In the genomic region with DNA sequence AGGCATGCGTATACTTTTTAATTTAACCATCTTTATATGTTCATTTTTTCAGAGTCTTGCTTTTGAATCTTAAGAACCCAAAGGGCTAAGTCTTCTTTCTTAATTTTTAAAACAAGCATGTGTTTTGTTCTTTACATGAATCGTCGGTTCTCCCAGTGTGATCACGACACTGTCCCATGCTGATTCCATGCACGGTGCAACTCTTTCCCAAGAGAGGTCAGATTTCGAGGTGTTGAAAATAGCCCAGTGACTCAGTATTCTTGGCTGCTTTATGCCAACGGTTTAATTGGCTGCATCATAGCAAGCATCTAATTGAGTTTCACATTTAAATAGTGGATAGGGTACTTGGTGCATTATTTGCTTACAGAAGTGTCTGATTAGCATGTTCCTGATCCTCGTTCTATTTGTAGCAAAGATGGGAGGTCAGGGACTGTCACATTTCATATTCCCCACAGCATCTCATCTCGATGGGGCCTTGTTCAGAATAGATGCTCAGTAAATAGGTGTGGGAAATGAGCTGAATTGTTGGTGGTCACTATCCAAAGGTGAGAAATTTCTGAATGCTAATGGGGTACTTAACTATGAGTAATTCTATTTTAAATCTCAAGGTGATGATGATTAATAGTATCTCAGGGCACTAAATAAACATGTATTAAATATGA, we compare ENCODE assay signal across 13 cellular contexts. TPM values are rescaled to one million over a fixed set of nuclear protein-coding genes. Genes with fewer than 3 reads are reported as not detected.
DNase-seq lines count a peak whose midpoint lies in the region; ATAC-seq and TF ChIP-seq lines count a peak whose summit lies in the region.
"Had no signal": no experiment of that assay in that cellular context is flagged by ENCODE, and none has a peak within 500 bp of the region (broad histone marks: within the 10 kb centered on the region; RNA-seq: fewer than 3 reads in every experiment).

No MANE protein-coding gene starts in this region.

- TF ChIP-seq CTCF in body of pancreas (IDR thresholded peaks at IDR 0.05) (no peak), heart left ventricle (IDR thresholded peaks at IDR 0.05) (no peak), gastrocnemius medialis (IDR thresholded peaks at IDR 0.05 in 4 of 5, conservative IDR thresholded peaks at IDR 0.05 in 1 of 5) (no peak)

- H3K27me3 ChIP-seq in body of pancreas (no peaks in the 10 kb centered on the region), heart left ventricle (peaks cover 0 to 33% (median 0%) of the 10 kb centered on the region in 9 donors), gastrocnemius medialis (no peaks in the 10 kb centered on the region), MG63 (peaks cover 4% of the 10 kb centered on the region; the same call in 1 of the 2 replicates)

- no peak for TF ChIP-seq POLR2A in body of pancreas (IDR thresholded peaks at IDR 0.05)
- TF ChIP-seq POLR2A in heart left ventricle (IDR thresholded peaks at IDR 0.05), result peak in 1 of 2 donors; percentile 16
- TF ChIP-seq POLR2A in gastrocnemius medialis (IDR thresholded peaks at IDR 0.05), result peak; percentile 61 to 74

- H3K27ac ChIP-seq in body of pancreas (peak overlapping the region; percentile 68 to 90 (median 83)), heart left ventricle (peak overlapping the region; percentile 36 to 95 (median 85)), gastrocnemius medialis (peak overlapping the region; percentile 76 to 92 (median 88))
- H3K27ac ChIP-seq: neutrophil had no signal

- peak; percentile 60 for DNase-seq in HCEC 1CT
- DNase-seq in body of pancreas, result peak in 3 of 4 donors; percentile 53 to 62 (median 61)
- peak in 2 of 5 donors; percentile 37 to 38 for DNase-seq in heart left ventricle
- DNase-seq in gastrocnemius medialis, result peak; percentile 74 to 80
- DNase-seq in MG63, result no peak
- no peak for DNase-seq in ACHN
- DNase-seq in mesenteric fat pad (ENCODE audit: low spot score), result no peak
- DNase-seq: activated CD8-positive, alpha-beta memory T cell treated with anti-CD3 and anti-CD28 coated beads, Interleukin-2, amount 50 U/mL, for 4 hours; NCI-H187 treated with DMSO at 0.1 percent for 48 hours; NK-92 treated with Interleukin-12 subunit alpha and Interleukin-12 subunit beta, amount 100 ng/mL, for 24 hours; T1000 had no signal

- H3K9me3 ChIP-seq in body of pancreas (no peaks in the 10 kb centered on the region), heart left ventricle (peaks cover 0 to 5% (median under 1%) of the 10 kb centered on the region in 12 donors), gastrocnemius medialis (no peaks in the 10 kb centered on the region), MG63 (no peaks in the 10 kb centered on the region)
- H3K9me3 ChIP-seq: neutrophil had no signal

- in situ Hi-C loops in gastrocnemius medialis (cut with MboI; ENCODE audit: low sequenced_read_pairs in 4 of 4), result no loop called here
- in situ Hi-C loops in ACHN (cut with HindIII; ENCODE audit: low pct_ligation_motif_present, low pct_unique_long_range_greater_than_20kb, low sequenced_read_pairs), result no loop called here

- ATAC-seq in body of pancreas (no peak), heart left ventricle (peak; percentile 48 to 75 (median 58)), gastrocnemius medialis (peak; percentile 78 to 82), GM18519 (IDR thresholded peaks at IDR 0.05; ENCODE audit: low FRiP score, unreplicated experiment) (no peak)

- WGBS in body of pancreas, 2 donors, result 25 to 30% methylated on average over 9 of the region's 9 CpGs
- 32 to 39% (median 35%) methylated on average over 9 of the region's 9 CpGs for WGBS in heart left ventricle, 4 donors

- H3K4me1 ChIP-seq in body of pancreas (peaks cover 68% of the 10 kb centered on the region), heart left ventricle (peaks cover 0 to 66% (median 19%) of the 10 kb centered on the region in 12 donors), gastrocnemius medialis (peaks cover 37 to 43% of the 10 kb centered on the region in 2 donors)

- H3K36me3 ChIP-seq in body of pancreas (replicated peaks in 1 of 2; ENCODE audit: insufficient read depth in 1 of 2, low read depth in 2 of 2) (no peaks in the 10 kb centered on the region), heart left ventricle (no peaks in the 10 kb centered on the region), gastrocnemius medialis (no peaks in the 10 kb centered on the region), MG63 (no peaks in the 10 kb centered on the region)
- H3K36me3 ChIP-seq: neutrophil had no signal

- intact Hi-C loops in body of pancreas (cut with DNase I) (loop anchor here (10.0 kb wide), 1 partner anchor 72 kb away; no protein-coding TSS in a partner anchor), heart left ventricle (cut with DNase I) (loop anchor here in 8 of 10 donors (2.0 to 10.0 kb wide), 12 partner anchors 55 to 210 kb away; no protein-coding TSS in a partner anchor), gastrocnemius medialis (cut with DNase I; ENCODE audit: low total_unique reads) (loop anchor here (5.0 to 10.0 kb wide), 2 partner anchors 290 to 482 kb away; partner anchors contain the start of gene RNF149)

- no peak overlapping the region for H3K4me3 ChIP-seq in body of pancreas
- H3K4me3 ChIP-seq in heart left ventricle, result peak overlapping the region in 10 of 12 donors; percentile 18 to 95 (median 79)
- H3K4me3 ChIP-seq in gastrocnemius medialis, result peak overlapping the region; percentile 73 to 82 (median 76)
- H3K4me3 ChIP-seq in MG63, result no peak overlapping the region

RNA-seq across cellular contexts. Expression of gene NPAS2, which starts 2.8 kb away (rescaled TPM):
- total RNA-seq in body of pancreas (10 to 100 TPM; 32.7 to 51.7 TPM), heart left ventricle (10 to 100 TPM; 29.5 to 81.4 (median 43.3) TPM), gastrocnemius medialis (10 to 100 TPM; 11.4 to 48.2 (median 36.6) TPM), mesenteric fat pad (32.1 TPM)
- polyA plus RNA-seq in heart left ventricle, result 100 to 1,000 TPM in 1 of 2 donors, 10 to 100 TPM in 1; 28.2 to 144 TPM
- total RNA-seq in MG63 (2014; rRNA removed; shearing (Covaris generic); ENCODE audit: low replicate concordance), result 0.07 and 0.16 TPM in 2 replicates

Comparison
In these comparisons a context has a peak if more than half of its experiments do, and no peak if none do; other contexts are left out.
1. DNase-seq: peak in HCEC 1CT (single experiment), body of pancreas (3 of 4) and gastrocnemius medialis (2 of 2); none in MG63 (single experiment), ACHN (single experiment) and mesenteric fat pad (single experiment).
2. ATAC-seq: peak in heart left ventricle (4 of 4) and gastrocnemius medialis (2 of 2); none in body of pancreas (single experiment) and GM18519 (single experiment).
3. H3K4me3 ChIP-seq: peak in heart left ventricle (10 of 12) and gastrocnemius medialis (4 of 4); none in body of pancreas (0 of 2) and MG63 (single experiment).
4. POLR2A ChIP-seq: peak in gastrocnemius medialis (2 of 2); none in body of pancreas (0 of 3).
5. RNA of gene NPAS2, which starts 2.8 kb away (total RNA-seq): 32.7 to 51.7 TPM in body of pancreas, 11.4 to 48.2 TPM in gastrocnemius medialis, 29.5 to 81.4 TPM in heart left ventricle and 32.1 TPM in mesenteric fat pad (single experiment); 0.07 to 0.16 TPM in MG63; every median in the first group is over 10 times any median in the second.
6. Peak in every context shown above with its lines, with median percentiles within 50 percentile points of each other: H3K27ac ChIP-seq.